12 cellular contexts compared by ENCODE assay signal in genomic region chr9:5326893-5327548, GRCh38. TPM values are rescaled to one million over a fixed set of nuclear protein-coding genes. Genes with fewer than 3 reads are reported as not detected.
DNase-seq lines count a peak whose midpoint lies in the region; ATAC-seq and TF ChIP-seq lines count a peak whose summit lies in the region.
"Had no signal": no experiment of that assay in that cellular context is flagged by ENCODE, and none has a peak within 500 bp of the region (broad histone marks: within the 10 kb centered on the region; RNA-seq: fewer than 3 reads in every experiment).

No MANE protein-coding gene starts in this region.

- H3K4me3 ChIP-seq in epithelial cell of esophagus (ENCODE audit: low read length): no peak overlapping the region
- H3K4me3 ChIP-seq in prostate gland: no peak overlapping the region

- H3K27ac ChIP-seq in prostate gland: no peak overlapping the region
- H3K27ac ChIP-seq: brain microvascular endothelial cell had no signal

- peaks cover 20% of the 10 kb centered on the region for H3K36me3 Mint-ChIP-seq in T-helper 2 cell treated with Interferon-gamma antibody and Interleukin-4, amounts not matched to agents 5 μg/mL and 100 μg/mL, for 36 hours (ENCODE audit: low read depth)

- peaks cover 14% of the 10 kb centered on the region for H3K4me1 Mint-ChIP-seq in T-helper 2 cell treated with Interferon-gamma antibody and Interleukin-4, amounts not matched to agents 5 μg/mL and 100 μg/mL, for 36 hours (ENCODE audit: low read depth)

- TF ChIP-seq POLR2A in prostate gland (IDR thresholded peaks at IDR 0.05): no peak

- H3K27me3 Mint-ChIP-seq in T-helper 2 cell treated with Interferon-gamma antibody and Interleukin-4, amounts not matched to agents 5 μg/mL and 100 μg/mL, for 36 hours (ENCODE audit: low read depth): no peaks in the 10 kb centered on the region

- no peaks in the 10 kb centered on the region for H3K27me3 ChIP-seq in prostate gland (replicated peaks; ENCODE audit: insufficient read depth)
- H3K27me3 ChIP-seq: brain microvascular endothelial cell had no signal

- DNase-seq in activated T-cell treated with anti-CD3 and anti-CD28 coated beads for 1 hour (ENCODE audit: low read depth) (peak; percentile 12), activated T-cell treated with anti-CD3 and anti-CD28 coated beads for 4 hours (no peak), epithelial cell of esophagus (ENCODE audit: low read depth) (peak; percentile 51), prostate gland (ENCODE audit: low spot score) (peak; percentile 7), omental fat pad (ENCODE audit: low spot score) (no peak), hypothalamus (lab: John Stamatoyannopoulos, UW) (no peak), Kasumi-1 (lab: John Stamatoyannopoulos, UW) (no peak)
- DNase-seq in T-helper 2 cell treated with Interferon-gamma antibody and Interleukin-4, amounts not matched to agents 5 μg/mL and 100 μg/mL, for 36 hours (ENCODE audit: low spot score): no peak
- DNase-seq: AML-193, brain microvascular endothelial cell had no signal

- TF ChIP-seq CTCF in epithelial cell of esophagus (IDR thresholded peaks at IDR 0.05; ENCODE audit: insufficient read depth, low read depth, low read length, missing control alignments) (no peak), prostate gland (IDR thresholded peaks at IDR 0.05) (no peak), omental fat pad (IDR thresholded peaks at IDR 0.05) (no peak)

- WGBS in prostate gland: 44% methylated on average over 10 of the region's 10 CpGs

- intact Hi-C loops in prostate gland (cut with DNase I): no loop called here

- peaks cover 4% of the 10 kb centered on the region for H3K9me3 Mint-ChIP-seq in T-helper 2 cell treated with Interferon-gamma antibody and Interleukin-4, amounts not matched to agents 5 μg/mL and 100 μg/mL, for 36 hours

- no peaks in the 10 kb centered on the region for H3K4me1 ChIP-seq in prostate gland (replicated peaks)

- H3K4me3 Mint-ChIP-seq in T-helper 2 cell treated with Interferon-gamma antibody and Interleukin-4, amounts not matched to agents 5 μg/mL and 100 μg/mL, for 36 hours: no peak overlapping the region
- H3K4me3 Mint-ChIP-seq: T-helper 1 cell treated with Interleukin-12 subunit alpha and Interleukin-12 subunit beta and Interleukin-4 antibody, amounts not matched to agents 30 μg/mL and 1 μg/mL, for 36 hours had no signal

- ATAC-seq in omental fat pad (ENCODE audit: low FRiP score): no peak

- no peaks in the 10 kb centered on the region for H3K36me3 ChIP-seq in prostate gland
- H3K36me3 ChIP-seq: brain microvascular endothelial cell had no signal

- H3K27ac Mint-ChIP-seq in T-helper 2 cell treated with Interferon-gamma antibody and Interleukin-4, amounts not matched to agents 5 μg/mL and 100 μg/mL, for 36 hours: peak overlapping the region; percentile 15
- H3K27ac Mint-ChIP-seq: T-helper 1 cell treated with Interleukin-12 subunit alpha and Interleukin-12 subunit beta and Interleukin-4 antibody, amounts not matched to agents 30 μg/mL and 1 μg/mL, for 36 hours had no signal

- no peaks in the 10 kb centered on the region for H3K9me3 ChIP-seq in prostate gland

RNA-seq across cellular contexts. Expression of gene RLN1, which starts 12.7 kb away (rescaled TPM):
- 100 to 1,000 TPM in 1 of 2 donors, 1 to 10 TPM in 1; 1.1 to 105 TPM for total RNA-seq in prostate gland
- not detected for total RNA-seq in omental fat pad
- total RNA-seq: glomerular endothelial cell had no signal

RNA-seq across cellular contexts. Expression of gene RLN2, which starts 22.5 kb away (rescaled TPM):
- total RNA-seq in prostate gland (1 to 10 TPM; 2.3 to 2.5 TPM), omental fat pad (not detected)
- total RNA-seq: glomerular endothelial cell had no signal

Comparison
In these comparisons a context has a peak if more than half of its experiments do, and no peak if none do; other contexts are left out.
1. DNase-seq: peak in activated T-cell treated with anti-CD3 and anti-CD28 coated beads for 1 hour (single experiment), epithelial cell of esophagus (single experiment) and prostate gland (single experiment); none in activated T-cell treated with anti-CD3 and anti-CD28 coated beads for 4 hours (single experiment), T-helper 2 cell treated with Interferon-gamma antibody and Interleukin-4, amounts not matched to agents 5 μg/mL and 100 μg/mL, for 36 hours (single experiment), omental fat pad (single experiment), hypothalamus (0 of 51) and Kasumi-1 (0 of 2).